25 cellular contexts compared by ENCODE assay signal in the genomic region with DNA sequence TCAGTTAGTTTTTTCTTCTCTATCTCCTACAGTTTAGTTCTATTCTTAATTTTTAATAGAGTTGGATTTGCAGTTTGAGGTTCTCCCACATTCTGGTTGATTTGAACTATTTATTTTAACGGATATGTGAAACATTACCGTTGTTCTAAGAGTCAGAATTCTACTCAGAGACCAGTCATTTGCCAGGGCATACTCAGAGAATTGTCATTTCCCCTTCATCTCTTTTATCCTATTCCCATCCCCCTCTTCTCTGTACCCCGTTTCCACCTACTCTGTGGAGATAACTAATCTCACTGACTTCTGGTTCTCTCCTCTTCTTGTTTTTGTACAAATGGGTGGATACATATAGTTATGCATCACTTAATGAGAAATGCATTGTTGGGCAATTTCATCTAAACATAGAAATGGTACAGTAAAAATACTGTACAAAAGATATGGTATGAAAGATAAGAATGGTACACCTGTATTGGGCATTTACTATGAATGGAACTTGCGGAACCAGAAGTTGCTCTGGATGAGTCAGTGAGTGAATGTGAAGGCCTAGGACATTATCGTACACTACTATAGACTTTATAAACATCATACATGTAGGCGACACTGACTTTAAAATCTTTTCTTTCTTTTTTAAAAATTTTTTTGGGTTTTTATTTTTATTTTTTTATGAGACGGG.
"Had no signal": no experiment of that assay in that cellular context is flagged by ENCODE, and none has a peak within 500 bp of the region (broad histone marks: within the 10 kb centered on the region; RNA-seq: fewer than 3 reads in every experiment).

No MANE protein-coding gene starts in this region.

- H2AFZ ChIP-seq: hepatocyte had no signal

- H3K79me2 ChIP-seq: hepatocyte had no signal

- H3K36me3 ChIP-seq: esophagus squamous epithelium, gastroesophageal sphincter, left ventricle myocardium inferior, lower lobe of right lung, neutrophil, right lobe of liver, spleen, stomach, thoracic aorta, transverse colon had no signal

- DNase-seq: effector memory CD4-positive, alpha-beta T cell; esophagus squamous epithelium; foreskin fibroblast; head of caudate nucleus; kidney; left cardiac atrium; left ventricle myocardium inferior; lower lobe of right lung; mesenchymal stem cell; naive thymus-derived CD8-positive, alpha-beta T cell; psoas muscle; retina; right lobe of liver; spleen; stimulated activated CD4-positive, alpha-beta T cell treated with anti-CD3 and anti-CD28 coated beads, Interleukin-15, amount 100 ng/mL, for 24 hours; stimulated activated CD4-positive, alpha-beta T cell treated with anti-CD3 and anti-CD28 coated beads, Interleukin-1b, Interleukin-23, amount 100 ng/mL, for 48 hours; stimulated activated CD4-positive, alpha-beta T cell treated with anti-CD3 and anti-CD28 coated beads, Interleukin-4, amount 100 ng/mL, for 4 hours; stimulated activated naive CD4-positive, alpha-beta T cell; stomach; substantia nigra; transverse colon had no signal

- H3K27ac Mint-ChIP-seq: naive thymus-derived CD8-positive, alpha-beta T cell had no signal

- H3K27me3 ChIP-seq: esophagus squamous epithelium, gastroesophageal sphincter, hepatocyte, neutrophil, right lobe of liver, spleen, stomach, transverse colon had no signal

- ATAC-seq: gastroesophageal sphincter; left cardiac atrium; lower lobe of right lung; naive thymus-derived CD8-positive, alpha-beta T cell; psoas muscle; right lobe of liver had no signal

- H3K4me2 ChIP-seq: hepatocyte had no signal

- H3K27ac ChIP-seq: esophagus squamous epithelium, gastroesophageal sphincter, hepatocyte, left ventricle myocardium inferior, lower lobe of right lung, neutrophil, psoas muscle, right lobe of liver, spleen, stomach, thoracic aorta, transverse colon had no signal

- H3K4me3 ChIP-seq: esophagus squamous epithelium, gastroesophageal sphincter, hepatocyte, left ventricle myocardium inferior, lower lobe of right lung, psoas muscle, right lobe of liver, spleen, stomach, thoracic aorta, transverse colon had no signal

- H3K9me3 ChIP-seq: esophagus squamous epithelium, gastroesophageal sphincter, left ventricle myocardium inferior, lower lobe of right lung, neutrophil, psoas muscle, right lobe of liver, spleen, stomach, thoracic aorta, transverse colon had no signal

- H3K4me1 ChIP-seq: esophagus squamous epithelium, gastroesophageal sphincter, psoas muscle, right lobe of liver, stomach, transverse colon had no signal

- H3K4me3 Mint-ChIP-seq: naive thymus-derived CD8-positive, alpha-beta T cell had no signal

- H3K27me3 Mint-ChIP-seq: naive thymus-derived CD8-positive, alpha-beta T cell had no signal
